ENCODE assay signal across 9 cellular contexts in genomic region chr5:113050606-113051391, GRCh38.
DNase-seq lines count a peak whose midpoint lies in the region; ATAC-seq, FAIRE-seq and TF ChIP-seq lines count a peak whose summit lies in the region.
"Had no signal": no experiment of that assay in that cellular context is flagged by ENCODE, and none has a peak within 500 bp of the region (broad histone marks: within the 10 kb centered on the region; RNA-seq: fewer than 3 reads in every experiment).

No MANE protein-coding gene starts in this region.

- no peak for ATAC-seq in HepG2

- intact Hi-C loops in HepG2 (cut with micrococcal nuclease; ENCODE audit: unreplicated experiment), result no loop called here

- POLR2A ChIA-PET in HepG2 (lab: Yijun Ruan, JAX), result no interaction called here

- TF ChIP-seq POLR2A in HepG2 (IDR thresholded peaks at IDR 0.05; ENCODE audit: insufficient read depth in 1 of 2, low read depth in 2 of 2, low read length in 2 of 2), result no peak

- no peak overlapping the region for H3K4me2 ChIP-seq in HepG2 (ENCODE audit: low read depth, low read length)

- no peaks in the 10 kb centered on the region for H3K9me3 ChIP-seq in HepG2 (ENCODE audit: low read length)
- no peaks in the 10 kb centered on the region for H3K9me3 ChIP-seq in small intestine (ENCODE audit: control insufficient read depth, low read depth)

- H2AFZ ChIP-seq in ACC112 (ENCODE audit: low read length, unreplicated experiment) (no peak overlapping the region), HepG2 (ENCODE audit: low read length) (no peak overlapping the region)

- in situ Hi-C loops in HepG2 (cut with HindIII; ENCODE audit: extremely low pct_ligation_motif_present, low pct_unique_long_range_greater_than_20kb) (no loop called here), G401 (cut with HindIII; ENCODE audit: low sequenced_read_pairs) (no loop called here)

- BruUV-seq in HepG2 (replicated peaks; lab: Mats Ljungman, UMichigan), result no TSS peak

- WGBS in HepG2 (ENCODE audit: low lambda C conversion rate), result 68% methylated on average over 12 of the region's 12 CpGs
- 59 to 74% (median 67%) methylated on average over 12 of the region's 12 CpGs for whole genome bisulfite sequencing in small intestine, 3 donors

- no peaks in the 10 kb centered on the region for H4K20me1 ChIP-seq in HepG2 (ENCODE audit: insufficient read depth, low read length)

- TF ChIP-seq EP300 in HepG2 (IDR thresholded peaks at IDR 0.05; ENCODE audit: low read depth in 2 of 2, low read length in 2 of 2) (no peak), HepG2 (CRISPR knock-in tag; IDR thresholded peaks at IDR 0.05; ENCODE audit: borderline replicate concordance) (no peak)

- peaks cover 38% of the 10 kb centered on the region for H3K4me1 ChIP-seq in ACC112 (ENCODE audit: control insufficient read depth, insufficient read depth, low read length, unreplicated experiment)
- H3K4me1 ChIP-seq in HepG2 (ENCODE audit: insufficient read depth, low read length), result no peaks in the 10 kb centered on the region
- H3K4me1 ChIP-seq in small intestine (ENCODE audit: control insufficient read depth in 2 of 2, insufficient read depth in 1 of 2, low read depth in 1 of 2, low read length in 1 of 2), result no peaks in the 10 kb centered on the region

- FAIRE-seq in HepG2 (lab: Jason Lieb, UNC) (no peak), small intestine (lab: Jason Lieb, UNC) (no peak)
- FAIRE-seq: G401.6 had no signal

- TF ChIP-seq CTCF in LNCaP clone FGC (IDR thresholded peaks at IDR 0.05; ENCODE audit: control insufficient read depth, extremely low read depth, insufficient read depth) (no peak), HepG2 (CRISPR knock-in tag; IDR thresholded peaks at IDR 0.05) (no peak), GM20000 (IDR thresholded peaks at IDR 0.05; ENCODE audit: extremely low read depth, missing control alignments) (no peak)

- H3K36me3 ChIP-seq in ACC112 (ENCODE audit: insufficient read depth, low read length), result no peaks in the 10 kb centered on the region
- H3K36me3 ChIP-seq in HepG2 (replicated peaks in 1 of 2; ENCODE audit: control insufficient read depth in 1 of 2, insufficient read depth in 2 of 2, low read length in 2 of 2), result no peaks in the 10 kb centered on the region
- H3K36me3 ChIP-seq in small intestine (ENCODE audit: control insufficient read depth in 2 of 2, insufficient read depth in 2 of 2, low read length in 2 of 2), result no peaks in the 10 kb centered on the region

- no peak for TF ChIP-seq RAD21 in HepG2 (CRISPR knock-in tag; IDR thresholded peaks at IDR 0.05)

- peak; percentile 13 for DNase-seq in LNCaP clone FGC (ENCODE audit: low read depth)
- DNase-seq in astrocyte of the hippocampus (ENCODE audit: low read depth, low spot score), result peak; percentile 60
- DNase-seq in HepG2 (ENCODE audit: low spot score), result no peak
- no peak for DNase-seq in G401 (ENCODE audit: low spot score)
- DNase-seq in small intestine, result no peak
- no peak for DNase-seq in GM20000 (ENCODE audit: low spot score)
- no peak for DNase-seq in GF-D8 (lab: John Stamatoyannopoulos, UW)

- H3K79me2 ChIP-seq in ACC112 (ENCODE audit: control insufficient read depth, insufficient read depth, low read length, unreplicated experiment) (no peaks in the 10 kb centered on the region), HepG2 (ENCODE audit: insufficient read depth, low read length) (no peaks in the 10 kb centered on the region)

- CTCF ChIA-PET in HepG2 (lab: Yijun Ruan, JAX; ENCODE audit: low intra/inter-chr PET ratio, low total read pairs), result no interaction called here

- H3K27ac ChIP-seq in ACC112 (ENCODE audit: low read depth, low read length) (peak overlapping the region; percentile 74), HepG2 (ENCODE audit: extremely low read length, insufficient read depth, low read length) (no peak overlapping the region), small intestine (ENCODE audit: low read depth in 1 of 2, low read length in 1 of 2) (peak overlapping the region in 1 of 2 donors; percentile 55)

- no peak overlapping the region for H3K4me3 ChIP-seq in ACC112 (ENCODE audit: low read depth, low read length)
- H3K4me3 ChIP-seq in LNCaP clone FGC (ENCODE audit: low read depth, low read length), result no peak overlapping the region
- no peak overlapping the region for H3K4me3 ChIP-seq in HepG2 (replicated peaks in 1 of 3; ENCODE audit: insufficient read depth in 1 of 3, low read depth in 2 of 3, low read length in 3 of 3)
- H3K4me3 ChIP-seq in small intestine (ENCODE audit: low read depth in 1 of 2, low read length in 2 of 2), result no peak overlapping the region

- no peak overlapping the region for H3K9ac ChIP-seq in HepG2 (ENCODE audit: insufficient read depth, low read depth, low read length)

- H3K27me3 ChIP-seq in ACC112 (ENCODE audit: insufficient read depth, low read length), result no peaks in the 10 kb centered on the region
- no peaks in the 10 kb centered on the region for H3K27me3 ChIP-seq in HepG2 (ENCODE audit: control insufficient read depth in 1 of 2, insufficient read depth in 2 of 2, low read length in 2 of 2)
- no peaks in the 10 kb centered on the region for H3K27me3 ChIP-seq in small intestine (ENCODE audit: control insufficient read depth in 2 of 2, insufficient read depth in 2 of 2, low read length in 2 of 2)

TF ChIP-seq in HepG2, 621 proteins besides CTCF, POLR2A, EP300 and RAD21:
- TF ChIP-seq KLF11 (CRISPR knock-in tag; IDR thresholded peaks at IDR 0.05), result no peak
- TF ChIP-seq SMARCE1 (IDR thresholded peaks at IDR 0.05; ENCODE audit: borderline replicate concordance), result no peak
- TF ChIP-seq MAFF (IDR thresholded peaks at IDR 0.05; ENCODE audit: low read depth, low read length), result peak; percentile 88
- TF ChIP-seq MAFK (conservative IDR thresholded peaks at IDR 0.05 in 1 of 2, IDR thresholded peaks at IDR 0.05 in 1 of 2; ENCODE audit: low read length in 2 of 2), result peak; percentile 83 to 90
- TF ChIP-seq, protein P1, sequence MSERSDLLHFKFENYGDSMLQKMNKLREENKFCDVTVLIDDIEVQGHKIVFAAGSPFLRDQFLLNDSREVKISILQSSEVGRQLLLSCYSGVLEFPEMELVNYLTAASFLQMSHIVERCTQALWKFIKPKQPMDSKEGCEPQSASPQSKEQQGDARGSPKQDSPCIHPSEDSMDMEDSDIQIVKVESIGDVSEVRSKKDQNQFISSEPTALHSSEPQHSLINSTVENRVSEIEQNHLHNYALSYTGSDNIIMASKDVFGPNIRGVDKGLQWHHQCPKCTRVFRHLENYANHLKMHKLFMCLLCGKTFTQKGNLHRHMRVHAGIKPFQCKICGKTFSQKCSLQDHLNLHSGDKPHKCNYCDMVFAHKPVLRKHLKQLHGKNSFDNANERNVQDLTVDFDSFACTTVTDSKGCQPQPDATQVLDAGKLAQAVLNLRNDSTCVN (CRISPR knock-in tag; IDR thresholded peaks at IDR 0.05; ENCODE audit: borderline replicate concordance), result no peak
- TF ChIP-seq SIN3A (IDR thresholded peaks at IDR 0.05; ENCODE audit: borderline replicate concordance, low read depth, low read length), result no peak

Comparison
In these comparisons a context has a peak if more than half of its experiments do, and no peak if none do; other contexts are left out.
1. DNase-seq: peak in LNCaP clone FGC (single experiment) and astrocyte of the hippocampus (single experiment); none in HepG2 (single experiment), G401 (single experiment), small intestine (single experiment), GM20000 (single experiment) and GF-D8 (single experiment).